23 cellular contexts compared by ENCODE assay signal in the genomic region with DNA sequence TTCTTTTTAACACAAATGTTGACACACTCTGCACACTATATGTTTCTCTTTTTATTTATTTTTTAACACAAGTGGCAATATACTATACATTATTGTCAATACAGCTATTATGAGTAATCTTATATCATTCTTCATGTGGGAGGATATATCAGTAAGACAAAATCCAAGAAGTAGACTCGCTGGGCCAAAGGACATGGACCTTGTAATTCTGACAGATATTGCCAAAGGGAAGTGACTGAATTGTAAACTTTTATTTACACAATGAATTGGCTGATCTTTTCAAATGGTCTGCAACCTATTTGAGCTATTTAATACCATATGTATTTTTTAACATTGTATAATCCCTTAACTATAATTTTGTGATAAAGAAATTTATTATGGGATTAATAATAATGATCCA. TPM values are rescaled to one million over a fixed set of nuclear protein-coding genes. Genes with fewer than 3 reads are reported as not detected.
DNase-seq lines count a peak whose midpoint lies in the region; FAIRE-seq and TF ChIP-seq lines count a peak whose summit lies in the region.
"Had no signal": no experiment of that assay in that cellular context is flagged by ENCODE, and none has a peak within 500 bp of the region (broad histone marks: within the 10 kb centered on the region; RNA-seq: fewer than 3 reads in every experiment).

No MANE protein-coding gene starts in this region.

- H3K4me3 Mint-ChIP-seq in dendritic cell treated with granulocyte-macrophage colony-stimulating factor and Interleukin-4, amounts not matched to agents 40 ng/mL and 50 ng/mL, for 4 days = no peak overlapping the region
- H3K4me3 Mint-ChIP-seq: B cell; CD14-positive monocyte; CD4-positive, alpha-beta T cell; CD8-positive, alpha-beta memory T cell had no signal

- peaks cover 65% of the 10 kb centered on the region for H3K36me3 Mint-ChIP-seq in dendritic cell treated with granulocyte-macrophage colony-stimulating factor and Interleukin-4, amounts not matched to agents 40 ng/mL and 50 ng/mL, for 4 days (ENCODE audit: low read depth)

- intact Hi-C loops in dendritic cell treated with granulocyte-macrophage colony-stimulating factor and Interleukin-4, amounts not matched to agents 40 ng/mL and 50 ng/mL, for 4 days (cut with micrococcal nuclease) = loop anchor here (5.0 kb wide), 2 partner anchors 37 to 67 kb away; no protein-coding TSS in a partner anchor
- intact Hi-C loops in stomach (cut with DNase I; ENCODE audit: low total_unique reads) = no loop called here

- H3K9me3 Mint-ChIP-seq in dendritic cell treated with granulocyte-macrophage colony-stimulating factor and Interleukin-4, amounts not matched to agents 40 ng/mL and 50 ng/mL, for 4 days = peaks cover 16% of the 10 kb centered on the region

- H3K36me3 ChIP-seq in small intestine (ENCODE audit: control insufficient read depth in 2 of 2, insufficient read depth in 2 of 2, low read length in 2 of 2) = no peaks in the 10 kb centered on the region
- H3K36me3 ChIP-seq in stomach = no peaks in the 10 kb centered on the region
- H3K36me3 ChIP-seq: BLaER1 had no signal

- H3K9me3 ChIP-seq in small intestine (ENCODE audit: control insufficient read depth, low read depth) = no peaks in the 10 kb centered on the region
- H3K9me3 ChIP-seq in stomach = peaks cover 0 to 12% (median 4%) of the 10 kb centered on the region in 4 donors

- no peaks in the 10 kb centered on the region for H3K27me3 ChIP-seq in small intestine (ENCODE audit: control insufficient read depth in 2 of 2, insufficient read depth in 2 of 2, low read length in 2 of 2)
- no peaks in the 10 kb centered on the region for H3K27me3 ChIP-seq in stomach
- H3K27me3 ChIP-seq: BLaER1 had no signal

- no peak for FAIRE-seq in small intestine (lab: Jason Lieb, UNC)
- FAIRE-seq: D721Med, GM12878, GM19239, H1 had no signal

- TF ChIP-seq CTCF in C4-2B (conservative IDR thresholded peaks at IDR 0.05) = no peak
- no peak for TF ChIP-seq CTCF in LNCaP clone FGC (IDR thresholded peaks at IDR 0.05; ENCODE audit: control insufficient read depth, extremely low read depth, insufficient read depth)
- no peak for TF ChIP-seq CTCF in stomach (IDR thresholded peaks at IDR 0.05)

- peaks cover 27% of the 10 kb centered on the region for H3K4me1 Mint-ChIP-seq in dendritic cell treated with granulocyte-macrophage colony-stimulating factor and Interleukin-4, amounts not matched to agents 40 ng/mL and 50 ng/mL, for 4 days (ENCODE audit: low read depth)
- H3K4me1 Mint-ChIP-seq: B cell had no signal

- peak; percentile 35 for DNase-seq in LNCaP clone FGC (ENCODE audit: low read depth)
- DNase-seq in small intestine = peak; percentile 28
- DNase-seq in activated CD4-positive, CD25-positive, alpha-beta regulatory T cell (lab: John Stamatoyannopoulos, UW) = no peak
- no peak for DNase-seq in NK-92 treated with Interleukin-12 subunit alpha and Interleukin-12 subunit beta, amount 100 ng/mL, for 24 hours (lab: John Stamatoyannopoulos, UW)
- DNase-seq in stomach = no peak
- DNase-seq: CD4-positive, alpha-beta T cell; CD8-positive, alpha-beta memory T cell; DMS 273 treated with DMSO at 0.1 percent for 48 hours; DMS79; EL; GDM1; GM23248; H7 had no signal

- H3K27ac Mint-ChIP-seq in dendritic cell treated with granulocyte-macrophage colony-stimulating factor and Interleukin-4, amounts not matched to agents 40 ng/mL and 50 ng/mL, for 4 days = peak overlapping the region; percentile 60
- H3K27ac Mint-ChIP-seq: B cell; CD14-positive monocyte; CD4-positive, alpha-beta T cell; CD8-positive, alpha-beta memory T cell had no signal

- H3K4me3 ChIP-seq in LNCaP clone FGC (ENCODE audit: low read depth, low read length) (no peak overlapping the region), small intestine (ENCODE audit: low read depth in 1 of 2, low read length in 2 of 2) (no peak overlapping the region), stomach (no peak overlapping the region)
- H3K4me3 ChIP-seq: BLaER1, GM12878, GM23248 had no signal

- H3K27ac ChIP-seq in C4-2B = peak overlapping the region; percentile 68; the same call in 1 of the 2 replicates
- H3K27ac ChIP-seq in small intestine (ENCODE audit: low read depth in 1 of 2, low read length in 1 of 2) = no peak overlapping the region
- H3K27ac ChIP-seq in stomach = no peak overlapping the region
- H3K27ac ChIP-seq: BLaER1, GM23248 had no signal

- WGBS in small intestine, 3 donors = 25 to 76% (median 37%) methylated on average over 1 of the region's 1 CpG
- WGBS in stomach, 5 donors = 62 to 76% (median 65%) methylated on average over 1 of the region's 1 CpG

- no peak for TF ChIP-seq POLR2A in stomach (IDR thresholded peaks at IDR 0.05)

- H3K4me1 ChIP-seq in small intestine (ENCODE audit: control insufficient read depth in 2 of 2, insufficient read depth in 1 of 2, low read depth in 1 of 2, low read length in 1 of 2) (no peaks in the 10 kb centered on the region), stomach (no peaks in the 10 kb centered on the region)
- H3K4me1 ChIP-seq: BLaER1 had no signal

- H3K27me3 Mint-ChIP-seq in dendritic cell treated with granulocyte-macrophage colony-stimulating factor and Interleukin-4, amounts not matched to agents 40 ng/mL and 50 ng/mL, for 4 days = no peaks in the 10 kb centered on the region

- TF ChIP-seq EP300 in stomach (IDR thresholded peaks at IDR 0.05) = no peak

RNA-seq across cellular contexts. Expression of a gene that starts 56.0 kb away (rescaled TPM):
- polyA plus RNA-seq in small intestine (1 to 10 TPM in 2 of 3 donors, under 1 TPM in 1; 0.21 to 3.1 (median 2.7) TPM), stomach (under 1 TPM; 0.05 to 0.61 (median 0.31) TPM)
- 1 to 10 TPM in 1 of 5 donors, under 1 TPM in 3, not detected in 1; 0.29 to 3.6 (median 0.82) TPM for total RNA-seq in stomach
- total RNA-seq: A172; B cell; CD4-positive, alpha-beta T cell; CD8-positive, alpha-beta memory T cell; GM12878 had no signal
- polyA plus RNA-seq: CD8-positive, alpha-beta memory T cell; GM12878 had no signal

Comparison
In these comparisons a context has a peak if more than half of its experiments do, and no peak if none do; other contexts are left out.
1. DNase-seq: peak in LNCaP clone FGC (single experiment) and small intestine (single experiment); none in activated CD4-positive, CD25-positive, alpha-beta regulatory T cell (0 of 4), NK-92 treated with Interleukin-12 subunit alpha and Interleukin-12 subunit beta, amount 100 ng/mL, for 24 hours (single experiment) and stomach (single experiment).